Comparison of ENCODE assay signal across 8 cellular contexts in genomic region chr13:75636339-75637095, GRCh38. TPM values are rescaled to one million over a fixed set of nuclear protein-coding genes. Genes with fewer than 3 reads are reported as not detected.
DNase-seq lines count a peak whose midpoint lies in the region; ATAC-seq, FAIRE-seq and TF ChIP-seq lines count a peak whose summit lies in the region.

No MANE protein-coding gene starts in this region.

- POLR2A ChIA-PET in endothelial cell of umbilical vein (lab: Charles Lee): no interaction called here

- intact Hi-C loops in endothelial cell of umbilical vein (cut with micrococcal nuclease): loop anchor here (5.0 kb wide), 1 partner anchor 264 kb away; no protein-coding TSS in a partner anchor
- intact Hi-C loops in stomach (cut with DNase I; ENCODE audit: low total_unique reads): no loop called here

- TF ChIP-seq POLR2A in endothelial cell of umbilical vein (IDR thresholded peaks at IDR 0.05; ENCODE audit: low read depth, low read length) (no peak), stomach (IDR thresholded peaks at IDR 0.05) (no peak)

- DNase-seq in DMS53 (lab: John Stamatoyannopoulos, UW) (peak; percentile 61), DMS53 treated with DMSO at 0.1 percent for 48 hours (lab: John Stamatoyannopoulos, UW; ENCODE audit: unreplicated experiment) (no peak), NCI-H146 (lab: John Stamatoyannopoulos, UW) (peak; percentile 87), endothelial cell of umbilical vein (ENCODE audit: low read depth, low spot score) (peak; percentile 37), stomach (no peak)
- peak; percentile 1 to 20 for DNase-seq in activated CD8-positive, alpha-beta memory T cell treated with anti-CD3 and anti-CD28 coated beads for 1 hour (ENCODE audit: extremely low read depth in 1 of 2, low read depth in 1 of 2)

- TF ChIP-seq CTCF in endothelial cell of umbilical vein (IDR thresholded peaks at IDR 0.05; ENCODE audit: extremely low read depth in 1 of 2, insufficient read depth in 1 of 2, low read depth in 1 of 2, low read length in 2 of 2): no peak
- no peak for TF ChIP-seq CTCF in stomach (IDR thresholded peaks at IDR 0.05)

- TSS peak; percentile 27 for BruUV-seq in endothelial cell of umbilical vein (replicated peaks; lab: Mats Ljungman, UMichigan)

- H3K9me3 ChIP-seq in endothelial cell of umbilical vein (replicated peaks; ENCODE audit: control insufficient read depth, insufficient read depth, low read length) (no peaks in the 10 kb centered on the region), muscle layer of colon (ENCODE audit: low read length) (no peaks in the 10 kb centered on the region), stomach (no peaks in the 10 kb centered on the region)

- H3K4me2 ChIP-seq in endothelial cell of umbilical vein (ENCODE audit: insufficient read depth, low read length): peak overlapping the region; percentile 57

- no peaks in the 10 kb centered on the region for H3K36me3 ChIP-seq in endothelial cell of umbilical vein (ENCODE audit: control insufficient read depth in 2 of 2, extremely low read depth in 1 of 2, insufficient read depth in 2 of 2, low read length in 2 of 2)
- H3K36me3 ChIP-seq in muscle layer of colon (ENCODE audit: insufficient read depth, low read length): no peaks in the 10 kb centered on the region
- no peaks in the 10 kb centered on the region for H3K36me3 ChIP-seq in stomach

- WGBS in stomach, 5 donors: 0 to 2% (median 1%) methylated on average over 21 to 69 of the region's 69 CpGs

- H3K27me3 ChIP-seq in endothelial cell of umbilical vein (ENCODE audit: control insufficient read depth in 2 of 2, insufficient read depth in 2 of 2, low read length in 2 of 2) (no peaks in the 10 kb centered on the region), muscle layer of colon (ENCODE audit: control insufficient read depth in 1 of 2, insufficient read depth in 2 of 2, low read length in 2 of 2) (peaks cover 5 to 14% of the 10 kb centered on the region in 2 donors), stomach (peaks cover 0 to 24% (median 10%) of the 10 kb centered on the region in 3 donors)

- FAIRE-seq in endothelial cell of umbilical vein (lab: Jason Lieb, UNC): no peak

- no peaks in the 10 kb centered on the region for H4K20me1 ChIP-seq in endothelial cell of umbilical vein (replicated peaks; ENCODE audit: control insufficient read depth, extremely low read depth, insufficient read depth, low read length)

- CTCF ChIA-PET in endothelial cell of umbilical vein (lab: Charles Lee): interaction anchor here (1.3 kb wide), 1 partner anchor 60 kb away, joined by 3 read pairs; no protein-coding TSS in a partner anchor

- peak overlapping the region; percentile 89 for H2AFZ ChIP-seq in endothelial cell of umbilical vein (ENCODE audit: low read depth, low read length)

- ATAC-seq in HG02763 (IDR thresholded peaks at IDR 0.05; ENCODE audit: unreplicated experiment): peak; percentile 51

- H3K9me1 ChIP-seq in endothelial cell of umbilical vein (replicated peaks; ENCODE audit: control insufficient read depth, extremely low read depth, insufficient read depth, low read length): no peaks in the 10 kb centered on the region

- H3K27ac ChIP-seq in endothelial cell of umbilical vein (ENCODE audit: insufficient read depth, low read depth, low read length) (no peak overlapping the region), muscle layer of colon (ENCODE audit: low read depth, low read length) (peak overlapping the region; percentile 34), stomach (peak overlapping the region in 4 of 5 donors; percentile 54 to 79 (median 58))

- H3K4me3 ChIP-seq in endothelial cell of umbilical vein (replicated peaks in 1 of 3; ENCODE audit: insufficient read depth in 1 of 3, low read depth in 1 of 3, low read length in 3 of 3) (peak overlapping the region; percentile 5 to 56 (median 34)), muscle layer of colon (ENCODE audit: low read depth in 1 of 2, low read length in 2 of 2) (peak overlapping the region; percentile 45 to 64), stomach (peak overlapping the region; percentile 58 to 73 (median 67))

- peaks cover 9% of the 10 kb centered on the region for H3K4me1 ChIP-seq in endothelial cell of umbilical vein (ENCODE audit: control insufficient read depth, extremely low read depth, insufficient read depth, low read length)
- H3K4me1 ChIP-seq in muscle layer of colon (ENCODE audit: insufficient read depth, low read length): no peaks in the 10 kb centered on the region
- H3K4me1 ChIP-seq in stomach: peaks cover 7 to 24% (median 20%) of the 10 kb centered on the region in 4 donors

- H3K79me2 ChIP-seq in endothelial cell of umbilical vein (ENCODE audit: control insufficient read depth, insufficient read depth, low read length): peaks cover 5% of the 10 kb centered on the region

- no peak for TF ChIP-seq EP300 in stomach (IDR thresholded peaks at IDR 0.05)

- dilution Hi-C loops in endothelial cell of umbilical vein (cut with MboI; ENCODE audit: extremely low pct_ligation_motif_present, low sequenced_read_pairs): no loop called here

- H3K9ac ChIP-seq in endothelial cell of umbilical vein (replicated peaks; ENCODE audit: extremely low read depth, insufficient read depth, low read length) (peak overlapping the region; percentile 25), muscle layer of colon (ENCODE audit: low read length) (no peak overlapping the region)

TF ChIP-seq in endothelial cell of umbilical vein, 7 proteins besides CTCF, POLR2A, EP300 and RAD21:
- peak; percentile 28 for TF ChIP-seq POLR2AphosphoS5 (IDR thresholded peaks at IDR 0.05; ENCODE audit: insufficient read depth, low read depth, low read length)
- no peak for TF ChIP-seq GATA2 (IDR thresholded peaks at IDR 0.05; ENCODE audit: insufficient read depth, insufficient read length, low read depth, low read length)

RNA-seq across cellular contexts. Expression of gene LMO7, which starts 0.4 kb away (rescaled TPM):
- total RNA-seq in endothelial cell of umbilical vein: 21.1 and 43.6 TPM in 2 replicates
- polyA plus RNA-seq in endothelial cell of umbilical vein: 9.0 and 10.5 TPM in 2 replicates
- polyA plus RNA-seq in endothelial cell of umbilical vein (2011; cell fraction: cytosol; rRNA removed): 4.3 and 5.2 TPM in 2 replicates
- 64.4 and 80.8 TPM in 2 replicates for polyA plus RNA-seq in endothelial cell of umbilical vein (2011; cell fraction: nucleus; rRNA removed)
- 13.8 and 30.6 TPM in 2 replicates for polyA plus RNA-seq in endothelial cell of umbilical vein (2012)
- 14.2 and 15.2 TPM in 2 replicates for polyA minus RNA-seq in endothelial cell of umbilical vein
- polyA minus RNA-seq in endothelial cell of umbilical vein (2011; cell fraction: cytosol; rRNA and poly(A)+ RNA removed): 39.0 TPM
- polyA minus RNA-seq in endothelial cell of umbilical vein (2011; cell fraction: nucleus; rRNA and poly(A)+ RNA removed): 59.1 and 72.1 TPM in 2 replicates
- total RNA-seq in stomach: 100 to 1,000 TPM in 3 of 5 donors, 10 to 100 TPM in 2; 65.9 to 214 (median 143) TPM
- 10 to 100 TPM; 17.1 to 42.8 (median 23.3) TPM for polyA plus RNA-seq in stomach

Comparison
In these comparisons a context has a peak if more than half of its experiments do, and no peak if none do; other contexts are left out.
1. DNase-seq: peak in DMS53 (single experiment), NCI-H146 (single experiment), activated CD8-positive, alpha-beta memory T cell treated with anti-CD3 and anti-CD28 coated beads for 1 hour (2 of 2) and endothelial cell of umbilical vein (single experiment); none in DMS53 treated with DMSO at 0.1 percent for 48 hours (single experiment) and stomach (single experiment).
2. Peak in every context shown above with its lines, with median percentiles within 50 percentile points of each other: H3K4me3 ChIP-seq.